Comparison of ENCODE assay signal across 1 cellular context in the genomic region with DNA sequence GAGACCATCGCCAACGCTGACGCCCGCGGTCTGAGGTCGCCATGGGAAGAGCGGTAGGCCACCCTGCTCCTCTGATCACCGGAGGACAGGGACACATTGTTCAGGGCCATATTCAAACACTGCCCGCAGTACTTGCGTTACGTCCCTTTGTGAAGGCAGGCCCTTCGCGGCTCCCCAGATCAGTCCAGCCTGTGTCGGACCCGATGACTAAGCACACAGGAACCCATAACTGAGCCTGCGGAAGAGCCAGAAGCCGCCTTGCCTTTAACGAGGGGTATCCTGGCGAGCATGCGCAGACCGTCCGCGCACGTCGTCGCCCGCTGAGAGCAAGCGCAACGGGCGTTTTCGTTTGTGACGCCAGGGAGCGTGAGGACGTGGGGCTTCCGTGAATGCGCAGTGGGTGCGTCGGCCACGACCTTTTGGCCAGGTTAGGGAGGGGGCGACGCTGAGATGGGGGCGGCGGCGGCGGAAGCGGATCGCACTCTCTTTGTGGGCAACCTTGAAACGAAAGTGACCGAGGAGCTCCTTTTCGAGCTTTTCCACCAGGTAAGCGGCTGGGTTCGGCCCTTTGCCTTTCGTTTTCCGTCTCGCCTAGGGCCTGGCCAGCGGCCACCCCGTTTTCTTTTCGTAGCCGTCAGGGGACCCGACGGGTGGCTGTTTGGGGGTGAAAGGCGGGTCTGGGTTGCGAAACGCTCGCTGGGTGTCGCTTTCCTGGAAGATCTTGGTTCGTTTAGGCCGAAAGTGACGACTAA.
TF ChIP-seq lines count a peak whose summit lies in the region.

A gene with protein sequence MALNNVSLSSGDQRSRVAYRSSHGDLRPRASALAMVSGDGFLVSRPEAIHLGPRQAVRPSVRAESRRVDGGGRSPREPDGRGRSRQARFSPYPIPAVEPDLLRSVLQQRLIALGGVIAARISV (minus strand): TSS at position 290 of the 752 bp plus-strand sequence. CDS start 180 bp downstream, at position 110.
A gene with protein sequence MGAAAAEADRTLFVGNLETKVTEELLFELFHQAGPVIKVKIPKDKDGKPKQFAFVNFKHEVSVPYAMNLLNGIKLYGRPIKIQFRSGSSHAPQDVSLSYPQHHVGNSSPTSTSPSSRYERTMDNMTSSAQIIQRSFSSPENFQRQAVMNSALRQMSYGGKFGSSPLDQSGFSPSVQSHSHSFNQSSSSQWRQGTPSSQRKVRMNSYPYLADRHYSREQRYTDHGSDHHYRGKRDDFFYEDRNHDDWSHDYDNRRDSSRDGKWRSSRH (plus strand): TSS at position 445 of the 752 bp plus-strand sequence. CDS start 6 bp downstream, at position 451.

TF ChIP-seq in GM12878, 131 proteins besides CTCF, POLR2A, EP300 and RAD21 (continued from another document and continues in another):
- TF ChIP-seq, protein P1, sequence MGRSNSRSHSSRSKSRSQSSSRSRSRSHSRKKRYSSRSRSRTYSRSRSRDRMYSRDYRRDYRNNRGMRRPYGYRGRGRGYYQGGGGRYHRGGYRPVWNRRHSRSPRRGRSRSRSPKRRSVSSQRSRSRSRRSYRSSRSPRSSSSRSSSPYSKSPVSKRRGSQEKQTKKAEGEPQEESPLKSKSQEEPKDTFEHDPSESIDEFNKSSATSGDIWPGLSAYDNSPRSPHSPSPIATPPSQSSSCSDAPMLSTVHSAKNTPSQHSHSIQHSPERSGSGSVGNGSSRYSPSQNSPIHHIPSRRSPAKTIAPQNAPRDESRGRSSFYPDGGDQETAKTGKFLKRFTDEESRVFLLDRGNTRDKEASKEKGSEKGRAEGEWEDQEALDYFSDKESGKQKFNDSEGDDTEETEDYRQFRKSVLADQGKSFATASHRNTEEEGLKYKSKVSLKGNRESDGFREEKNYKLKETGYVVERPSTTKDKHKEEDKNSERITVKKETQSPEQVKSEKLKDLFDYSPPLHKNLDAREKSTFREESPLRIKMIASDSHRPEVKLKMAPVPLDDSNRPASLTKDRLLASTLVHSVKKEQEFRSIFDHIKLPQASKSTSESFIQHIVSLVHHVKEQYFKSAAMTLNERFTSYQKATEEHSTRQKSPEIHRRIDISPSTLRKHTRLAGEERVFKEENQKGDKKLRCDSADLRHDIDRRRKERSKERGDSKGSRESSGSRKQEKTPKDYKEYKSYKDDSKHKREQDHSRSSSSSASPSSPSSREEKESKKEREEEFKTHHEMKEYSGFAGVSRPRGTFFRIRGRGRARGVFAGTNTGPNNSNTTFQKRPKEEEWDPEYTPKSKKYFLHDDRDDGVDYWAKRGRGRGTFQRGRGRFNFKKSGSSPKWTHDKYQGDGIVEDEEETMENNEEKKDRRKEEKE (IDR thresholded peaks at IDR 0.05) = no peak
- TF ChIP-seq MXI1 (IDR thresholded peaks at IDR 0.05; ENCODE audit: low read depth, low read length) (peak; percentile 42), SUPT20H (IDR thresholded peaks at IDR 0.05; ENCODE audit: borderline replicate concordance, control insufficient read depth, low read depth, low read length) (no peak), MEF2B (IDR thresholded peaks at IDR 0.05; ENCODE audit: partially characterized antibody, poor library complexity, severe bottlenecking) (no peak), CHD1 (IDR thresholded peaks at IDR 0.05; ENCODE audit: low read depth, low read length) (peak; percentile 46; the same call in 1 of the 2 replicates), SMARCA5 (IDR thresholded peaks at IDR 0.05) (peak; percentile 69; the same call in 1 of the 2 replicates), POLR2AphosphoS2 (IDR thresholded peaks at IDR 0.05; ENCODE audit: low read depth, low read length) (peak; percentile 91), FOXM1 (IDR thresholded peaks at IDR 0.05; ENCODE audit: low read depth, low read length) (no peak), YBX1 (IDR thresholded peaks at IDR 0.05) (no peak), SMAD1 (IDR thresholded peaks at IDR 0.05; ENCODE audit: low read depth, partially characterized antibody) (peak; percentile 46), POLR2AphosphoS5 (IDR thresholded peaks at IDR 0.05; ENCODE audit: low read length) (peak; percentile 97), MEF2A (IDR thresholded peaks at IDR 0.05; ENCODE audit: insufficient read depth, low read depth, low read length) (0 out of 2 replicates have a peak, but pooled peaks have one; percentile 5), ZZZ3 (IDR thresholded peaks at IDR 0.05; ENCODE audit: control insufficient read depth, insufficient read length, low read depth) (no peak), KDM1A (IDR thresholded peaks at IDR 0.05; ENCODE audit: borderline replicate concordance) (no peak), SIN3A (IDR thresholded peaks at IDR 0.05; ENCODE audit: low read depth, low read length) (no peak; the same call in 1 of the 2 replicates), BACH1 (IDR thresholded peaks at IDR 0.05; ENCODE audit: borderline replicate concordance) (peak; percentile 73; the same call in 1 of the 2 replicates)
- TF ChIP-seq, protein P2, sequence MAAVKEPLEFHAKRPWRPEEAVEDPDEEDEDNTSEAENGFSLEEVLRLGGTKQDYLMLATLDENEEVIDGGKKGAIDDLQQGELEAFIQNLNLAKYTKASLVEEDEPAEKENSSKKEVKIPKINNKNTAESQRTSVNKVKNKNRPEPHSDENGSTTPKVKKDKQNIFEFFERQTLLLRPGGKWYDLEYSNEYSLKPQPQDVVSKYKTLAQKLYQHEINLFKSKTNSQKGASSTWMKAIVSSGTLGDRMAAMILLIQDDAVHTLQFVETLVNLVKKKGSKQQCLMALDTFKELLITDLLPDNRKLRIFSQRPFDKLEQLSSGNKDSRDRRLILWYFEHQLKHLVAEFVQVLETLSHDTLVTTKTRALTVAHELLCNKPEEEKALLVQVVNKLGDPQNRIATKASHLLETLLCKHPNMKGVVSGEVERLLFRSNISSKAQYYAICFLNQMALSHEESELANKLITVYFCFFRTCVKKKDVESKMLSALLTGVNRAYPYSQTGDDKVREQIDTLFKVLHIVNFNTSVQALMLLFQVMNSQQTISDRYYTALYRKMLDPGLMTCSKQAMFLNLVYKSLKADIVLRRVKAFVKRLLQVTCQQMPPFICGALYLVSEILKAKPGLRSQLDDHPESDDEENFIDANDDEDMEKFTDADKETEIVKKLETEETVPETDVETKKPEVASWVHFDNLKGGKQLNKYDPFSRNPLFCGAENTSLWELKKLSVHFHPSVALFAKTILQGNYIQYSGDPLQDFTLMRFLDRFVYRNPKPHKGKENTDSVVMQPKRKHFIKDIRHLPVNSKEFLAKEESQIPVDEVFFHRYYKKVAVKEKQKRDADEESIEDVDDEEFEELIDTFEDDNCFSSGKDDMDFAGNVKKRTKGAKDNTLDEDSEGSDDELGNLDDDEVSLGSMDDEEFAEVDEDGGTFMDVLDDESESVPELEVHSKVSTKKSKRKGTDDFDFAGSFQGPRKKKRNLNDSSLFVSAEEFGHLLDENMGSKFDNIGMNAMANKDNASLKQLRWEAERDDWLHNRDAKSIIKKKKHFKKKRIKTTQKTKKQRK (IDR thresholded peaks at IDR 0.05; ENCODE audit: low read depth, low read length) = no peak
- TF ChIP-seq, protein P3, sequence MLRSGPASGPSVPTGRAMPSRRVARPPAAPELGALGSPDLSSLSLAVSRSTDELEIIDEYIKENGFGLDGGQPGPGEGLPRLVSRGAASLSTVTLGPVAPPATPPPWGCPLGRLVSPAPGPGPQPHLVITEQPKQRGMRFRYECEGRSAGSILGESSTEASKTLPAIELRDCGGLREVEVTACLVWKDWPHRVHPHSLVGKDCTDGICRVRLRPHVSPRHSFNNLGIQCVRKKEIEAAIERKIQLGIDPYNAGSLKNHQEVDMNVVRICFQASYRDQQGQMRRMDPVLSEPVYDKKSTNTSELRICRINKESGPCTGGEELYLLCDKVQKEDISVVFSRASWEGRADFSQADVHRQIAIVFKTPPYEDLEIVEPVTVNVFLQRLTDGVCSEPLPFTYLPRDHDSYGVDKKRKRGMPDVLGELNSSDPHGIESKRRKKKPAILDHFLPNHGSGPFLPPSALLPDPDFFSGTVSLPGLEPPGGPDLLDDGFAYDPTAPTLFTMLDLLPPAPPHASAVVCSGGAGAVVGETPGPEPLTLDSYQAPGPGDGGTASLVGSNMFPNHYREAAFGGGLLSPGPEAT (IDR thresholded peaks at IDR 0.05; ENCODE audit: low read depth) = no peak; the same call in 1 of the 2 replicates
- TF ChIP-seq, protein P4, sequence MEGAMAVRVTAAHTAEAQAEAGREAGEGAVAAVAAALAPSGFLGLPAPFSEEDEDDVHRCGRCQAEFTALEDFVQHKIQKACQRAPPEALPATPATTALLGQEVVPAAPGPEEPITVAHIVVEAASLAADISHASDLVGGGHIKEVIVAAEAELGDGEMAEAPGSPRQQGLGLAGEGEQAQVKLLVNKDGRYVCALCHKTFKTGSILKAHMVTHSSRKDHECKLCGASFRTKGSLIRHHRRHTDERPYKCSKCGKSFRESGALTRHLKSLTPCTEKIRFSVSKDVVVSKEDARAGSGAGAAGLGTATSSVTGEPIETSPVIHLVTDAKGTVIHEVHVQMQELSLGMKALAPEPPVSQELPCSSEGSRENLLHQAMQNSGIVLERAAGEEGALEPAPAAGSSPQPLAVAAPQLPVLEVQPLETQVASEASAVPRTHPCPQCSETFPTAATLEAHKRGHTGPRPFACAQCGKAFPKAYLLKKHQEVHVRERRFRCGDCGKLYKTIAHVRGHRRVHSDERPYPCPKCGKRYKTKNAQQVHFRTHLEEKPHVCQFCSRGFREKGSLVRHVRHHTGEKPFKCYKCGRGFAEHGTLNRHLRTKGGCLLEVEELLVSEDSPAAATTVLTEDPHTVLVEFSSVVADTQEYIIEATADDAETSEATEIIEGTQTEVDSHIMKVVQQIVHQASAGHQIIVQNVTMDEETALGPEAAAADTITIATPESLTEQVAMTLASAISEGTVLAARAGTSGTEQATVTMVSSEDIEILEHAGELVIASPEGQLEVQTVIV (IDR thresholded peaks at IDR 0.05; ENCODE audit: borderline replicate concordance, partially characterized antibody) = peak; percentile 89
- TF ChIP-seq, protein P5, sequence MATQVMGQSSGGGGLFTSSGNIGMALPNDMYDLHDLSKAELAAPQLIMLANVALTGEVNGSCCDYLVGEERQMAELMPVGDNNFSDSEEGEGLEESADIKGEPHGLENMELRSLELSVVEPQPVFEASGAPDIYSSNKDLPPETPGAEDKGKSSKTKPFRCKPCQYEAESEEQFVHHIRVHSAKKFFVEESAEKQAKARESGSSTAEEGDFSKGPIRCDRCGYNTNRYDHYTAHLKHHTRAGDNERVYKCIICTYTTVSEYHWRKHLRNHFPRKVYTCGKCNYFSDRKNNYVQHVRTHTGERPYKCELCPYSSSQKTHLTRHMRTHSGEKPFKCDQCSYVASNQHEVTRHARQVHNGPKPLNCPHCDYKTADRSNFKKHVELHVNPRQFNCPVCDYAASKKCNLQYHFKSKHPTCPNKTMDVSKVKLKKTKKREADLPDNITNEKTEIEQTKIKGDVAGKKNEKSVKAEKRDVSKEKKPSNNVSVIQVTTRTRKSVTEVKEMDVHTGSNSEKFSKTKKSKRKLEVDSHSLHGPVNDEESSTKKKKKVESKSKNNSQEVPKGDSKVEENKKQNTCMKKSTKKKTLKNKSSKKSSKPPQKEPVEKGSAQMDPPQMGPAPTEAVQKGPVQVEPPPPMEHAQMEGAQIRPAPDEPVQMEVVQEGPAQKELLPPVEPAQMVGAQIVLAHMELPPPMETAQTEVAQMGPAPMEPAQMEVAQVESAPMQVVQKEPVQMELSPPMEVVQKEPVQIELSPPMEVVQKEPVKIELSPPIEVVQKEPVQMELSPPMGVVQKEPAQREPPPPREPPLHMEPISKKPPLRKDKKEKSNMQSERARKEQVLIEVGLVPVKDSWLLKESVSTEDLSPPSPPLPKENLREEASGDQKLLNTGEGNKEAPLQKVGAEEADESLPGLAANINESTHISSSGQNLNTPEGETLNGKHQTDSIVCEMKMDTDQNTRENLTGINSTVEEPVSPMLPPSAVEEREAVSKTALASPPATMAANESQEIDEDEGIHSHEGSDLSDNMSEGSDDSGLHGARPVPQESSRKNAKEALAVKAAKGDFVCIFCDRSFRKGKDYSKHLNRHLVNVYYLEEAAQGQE (IDR thresholded peaks at IDR 0.05; ENCODE audit: low read depth, low read length) = no peak
- TF ChIP-seq, protein P6, sequence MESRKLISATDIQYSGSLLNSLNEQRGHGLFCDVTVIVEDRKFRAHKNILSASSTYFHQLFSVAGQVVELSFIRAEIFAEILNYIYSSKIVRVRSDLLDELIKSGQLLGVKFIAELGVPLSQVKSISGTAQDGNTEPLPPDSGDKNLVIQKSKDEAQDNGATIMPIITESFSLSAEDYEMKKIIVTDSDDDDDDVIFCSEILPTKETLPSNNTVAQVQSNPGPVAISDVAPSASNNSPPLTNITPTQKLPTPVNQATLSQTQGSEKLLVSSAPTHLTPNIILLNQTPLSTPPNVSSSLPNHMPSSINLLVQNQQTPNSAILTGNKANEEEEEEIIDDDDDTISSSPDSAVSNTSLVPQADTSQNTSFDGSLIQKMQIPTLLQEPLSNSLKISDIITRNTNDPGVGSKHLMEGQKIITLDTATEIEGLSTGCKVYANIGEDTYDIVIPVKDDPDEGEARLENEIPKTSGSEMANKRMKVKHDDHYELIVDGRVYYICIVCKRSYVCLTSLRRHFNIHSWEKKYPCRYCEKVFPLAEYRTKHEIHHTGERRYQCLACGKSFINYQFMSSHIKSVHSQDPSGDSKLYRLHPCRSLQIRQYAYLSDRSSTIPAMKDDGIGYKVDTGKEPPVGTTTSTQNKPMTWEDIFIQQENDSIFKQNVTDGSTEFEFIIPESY (IDR thresholded peaks at IDR 0.05) = no peak
- TF ChIP-seq, protein P7, sequence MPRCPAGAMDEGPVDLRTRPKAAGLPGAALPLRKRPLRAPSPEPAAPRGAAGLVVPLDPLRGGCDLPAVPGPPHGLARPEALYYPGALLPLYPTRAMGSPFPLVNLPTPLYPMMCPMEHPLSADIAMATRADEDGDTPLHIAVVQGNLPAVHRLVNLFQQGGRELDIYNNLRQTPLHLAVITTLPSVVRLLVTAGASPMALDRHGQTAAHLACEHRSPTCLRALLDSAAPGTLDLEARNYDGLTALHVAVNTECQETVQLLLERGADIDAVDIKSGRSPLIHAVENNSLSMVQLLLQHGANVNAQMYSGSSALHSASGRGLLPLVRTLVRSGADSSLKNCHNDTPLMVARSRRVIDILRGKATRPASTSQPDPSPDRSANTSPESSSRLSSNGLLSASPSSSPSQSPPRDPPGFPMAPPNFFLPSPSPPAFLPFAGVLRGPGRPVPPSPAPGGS (IDR thresholded peaks at IDR 0.05; ENCODE audit: borderline replicate concordance, insufficient read depth, low read depth, low read length, poor library complexity, severe bottlenecking) = no peak
- TF ChIP-seq, protein P8, sequence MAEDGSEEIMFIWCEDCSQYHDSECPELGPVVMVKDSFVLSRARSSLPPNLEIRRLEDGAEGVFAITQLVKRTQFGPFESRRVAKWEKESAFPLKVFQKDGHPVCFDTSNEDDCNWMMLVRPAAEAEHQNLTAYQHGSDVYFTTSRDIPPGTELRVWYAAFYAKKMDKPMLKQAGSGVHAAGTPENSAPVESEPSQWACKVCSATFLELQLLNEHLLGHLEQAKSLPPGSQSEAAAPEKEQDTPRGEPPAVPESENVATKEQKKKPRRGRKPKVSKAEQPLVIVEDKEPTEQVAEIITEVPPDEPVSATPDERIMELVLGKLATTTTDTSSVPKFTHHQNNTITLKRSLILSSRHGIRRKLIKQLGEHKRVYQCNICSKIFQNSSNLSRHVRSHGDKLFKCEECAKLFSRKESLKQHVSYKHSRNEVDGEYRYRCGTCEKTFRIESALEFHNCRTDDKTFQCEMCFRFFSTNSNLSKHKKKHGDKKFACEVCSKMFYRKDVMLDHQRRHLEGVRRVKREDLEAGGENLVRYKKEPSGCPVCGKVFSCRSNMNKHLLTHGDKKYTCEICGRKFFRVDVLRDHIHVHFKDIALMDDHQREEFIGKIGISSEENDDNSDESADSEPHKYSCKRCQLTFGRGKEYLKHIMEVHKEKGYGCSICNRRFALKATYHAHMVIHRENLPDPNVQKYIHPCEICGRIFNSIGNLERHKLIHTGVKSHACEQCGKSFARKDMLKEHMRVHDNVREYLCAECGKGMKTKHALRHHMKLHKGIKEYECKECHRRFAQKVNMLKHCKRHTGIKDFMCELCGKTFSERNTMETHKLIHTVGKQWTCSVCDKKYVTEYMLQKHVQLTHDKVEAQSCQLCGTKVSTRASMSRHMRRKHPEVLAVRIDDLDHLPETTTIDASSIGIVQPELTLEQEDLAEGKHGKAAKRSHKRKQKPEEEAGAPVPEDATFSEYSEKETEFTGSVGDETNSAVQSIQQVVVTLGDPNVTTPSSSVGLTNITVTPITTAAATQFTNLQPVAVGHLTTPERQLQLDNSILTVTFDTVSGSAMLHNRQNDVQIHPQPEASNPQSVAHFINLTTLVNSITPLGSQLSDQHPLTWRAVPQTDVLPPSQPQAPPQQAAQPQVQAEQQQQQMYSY (CRISPR knock-in tag; IDR thresholded peaks at IDR 0.05) = no peak
